In genomic region chr15:41501191-41501917, GRCh38 we compare ENCODE assay signal across 8 cellular contexts. TPM values are rescaled to one million over a fixed set of nuclear protein-coding genes. Genes with fewer than 3 reads are reported as not detected.
DNase-seq lines count a peak whose midpoint lies in the region; ATAC-seq and TF ChIP-seq lines count a peak whose summit lies in the region.

No MANE protein-coding gene starts in this region.

- H3K27ac Mint-ChIP-seq in CD4-positive, alpha-beta memory T cell, result peak overlapping the region in 4 of 7 donors; percentile 35 to 57 (median 45)
- H3K27ac Mint-ChIP-seq in chondrocyte (ENCODE audit: unreplicated experiment) (no peak overlapping the region), naive B cell (peak overlapping the region in 2 of 6 donors; percentile 33 to 54)

- ATAC-seq in naive B cell (ENCODE audit: low read depth in 2 of 2) (peak; percentile 48 to 49), HG03469 (IDR thresholded peaks at IDR 0.05; ENCODE audit: unreplicated experiment) (no peak)

- H3K4me1 ChIP-seq in CD4-positive, alpha-beta memory T cell (ENCODE audit: insufficient read depth, low read length), result peaks cover 19% of the 10 kb centered on the region

- H3K4me1 Mint-ChIP-seq in CD4-positive, alpha-beta memory T cell, result peaks cover 5 to 34% (median 10%) of the 10 kb centered on the region in 4 donors
- H3K4me1 Mint-ChIP-seq in chondrocyte (ENCODE audit: low read depth) (peaks cover 16% of the 10 kb centered on the region), naive B cell (peaks cover 30 to 41% (median 30%) of the 10 kb centered on the region in 3 donors)

- CTCF ChIA-PET in CD4-positive, alpha-beta memory T cell (lab: Charles Lee; ENCODE audit: partially characterized antibody), result no interaction called here

- no peak overlapping the region for H3K27ac ChIP-seq in CD4-positive, alpha-beta memory T cell (ENCODE audit: low read depth, low read length)

- peaks cover 9% of the 10 kb centered on the region for H3K27me3 ChIP-seq in CD4-positive, alpha-beta memory T cell (ENCODE audit: insufficient read depth, low read length)

- no peaks in the 10 kb centered on the region for H3K9me3 ChIP-seq in CD4-positive, alpha-beta memory T cell (ENCODE audit: control insufficient read depth in 1 of 2, low read length in 2 of 2)

- intact Hi-C loops in CD4-positive, alpha-beta memory T cell (cut with micrococcal nuclease), result loop anchor here (5.0 kb wide), 2 partner anchors 41 to 56 kb away; partner anchors contain the start of genes RPAP1 and TYRO3

- TF ChIP-seq CTCF in chondrocyte (IDR thresholded peaks at IDR 0.05), result no peak

- peaks cover 18 to 29% of the 10 kb centered on the region in 2 donors for H3K27me3 Mint-ChIP-seq in CD4-positive, alpha-beta memory T cell
- H3K27me3 Mint-ChIP-seq in chondrocyte (ENCODE audit: low read depth) (peaks cover 64% of the 10 kb centered on the region), naive B cell (peaks cover 39 to 76% (median 39%) of the 10 kb centered on the region in 3 donors)

- H3K4me3 ChIP-seq in CD4-positive, alpha-beta memory T cell (ENCODE audit: low read length in 2 of 2), result peak overlapping the region in 1 of 2 donors; percentile 50

- peak in 3 of 5 donors; percentile 37 to 65 (median 39) for DNase-seq in CD4-positive, alpha-beta memory T cell
- DNase-seq in NCI-H524 (lab: John Stamatoyannopoulos, UW) (peak; percentile 16 to 61), chondrocyte (ENCODE audit: low spot score) (no peak), naive B cell (no peak), cerebellar nuclear complex (lab: John Stamatoyannopoulos, UW) (no peak), DMS153 treated with DMSO at 0.1 percent for 48 hours (lab: John Stamatoyannopoulos, UW; ENCODE audit: unreplicated experiment) (no peak), NOMO-1 treated with dmso at 0.1 percent for 144 hours (lab: John Stamatoyannopoulos, UW; ENCODE audit: unreplicated experiment) (no peak)

- POLR2A ChIA-PET in CD4-positive, alpha-beta memory T cell (lab: Charles Lee; ENCODE audit: partially characterized antibody), result interaction anchor here (0.6 to 1.8 kb wide), 6 partner anchors 8 to 444 kb away, joined by 3 to 8 read pairs (median 4); partner anchors contain the start of genes ITPKA and MGA

- no peaks in the 10 kb centered on the region for H3K9me3 Mint-ChIP-seq in CD4-positive, alpha-beta memory T cell
- H3K9me3 Mint-ChIP-seq in chondrocyte (ENCODE audit: low read depth), result no peaks in the 10 kb centered on the region
- no peaks in the 10 kb centered on the region for H3K9me3 Mint-ChIP-seq in naive B cell

- H3K36me3 Mint-ChIP-seq in CD4-positive, alpha-beta memory T cell, result no peaks in the 10 kb centered on the region
- H3K36me3 Mint-ChIP-seq in chondrocyte (ENCODE audit: low read depth), result peaks cover 1% of the 10 kb centered on the region
- H3K36me3 Mint-ChIP-seq in naive B cell, result no peaks in the 10 kb centered on the region

- no peaks in the 10 kb centered on the region for H3K36me3 ChIP-seq in CD4-positive, alpha-beta memory T cell (ENCODE audit: insufficient read depth, low read length)

- H3K4me3 Mint-ChIP-seq in CD4-positive, alpha-beta memory T cell, result peak overlapping the region; percentile 73 to 84 (median 78)
- H3K4me3 Mint-ChIP-seq in chondrocyte (ENCODE audit: unreplicated experiment), result peak overlapping the region; percentile 59
- peak overlapping the region; percentile 78 to 88 (median 82) for H3K4me3 Mint-ChIP-seq in naive B cell

RNA-seq across cellular contexts. Expression of gene ITPKA, which starts 7.7 kb away (rescaled TPM):
- under 1 TPM in 1 of 2 experiments, not detected in 1; 0.36 TPM for total RNA-seq in CD4-positive, alpha-beta memory T cell
- under 1 TPM; 0.23 to 0.46 TPM for polyA plus RNA-seq in CD4-positive, alpha-beta memory T cell
- 0.32 to 0.36 TPM in 2 of 3 replicates, not detected in the other for total RNA-seq in chondrocyte
- polyA plus RNA-seq in naive B cell (ENCODE audit: low read depth in 6 of 6), result not detected

RNA-seq across cellular contexts. Expression of gene LTK, which starts 12.3 kb away (rescaled TPM):
- total RNA-seq in CD4-positive, alpha-beta memory T cell, result 1 to 10 TPM; 3.7 to 3.8 TPM
- polyA plus RNA-seq in CD4-positive, alpha-beta memory T cell, result 1 to 10 TPM; 1.9 to 5.1 TPM
- total RNA-seq in chondrocyte, result 0.73 to 1.4 TPM (median 1.0 TPM) in 3 replicates
- under 1 TPM in 1 of 6 donors, not detected in 5; 0.35 TPM for polyA plus RNA-seq in naive B cell (ENCODE audit: low read depth in 6 of 6)

RNA-seq across cellular contexts. Expression of gene RPAP1, which starts 42.7 kb away (rescaled TPM):
- total RNA-seq in CD4-positive, alpha-beta memory T cell, result 10 to 100 TPM; 50.6 to 52.2 TPM
- polyA plus RNA-seq in CD4-positive, alpha-beta memory T cell, result 10 to 100 TPM in 1 of 2 donors, 1 to 10 TPM in 1; 5.5 to 18.2 TPM
- 25.5 to 38.1 TPM (median 29.9 TPM) in 3 replicates for total RNA-seq in chondrocyte
- polyA plus RNA-seq in naive B cell (ENCODE audit: low read depth in 6 of 6), result 10 to 100 TPM in 4 of 6 donors, 1 to 10 TPM in 2; 6.9 to 18.0 (median 11.4) TPM

RNA-seq across cellular contexts. Expression of gene TYRO3, which starts 57.7 kb away (rescaled TPM):
- total RNA-seq in CD4-positive, alpha-beta memory T cell, result under 1 TPM; 0.17 to 0.36 TPM
- under 1 TPM in 1 of 2 donors, not detected in 1; 0.11 TPM for polyA plus RNA-seq in CD4-positive, alpha-beta memory T cell
- 11.8 to 20.3 TPM (median 16.4 TPM) in 3 replicates for total RNA-seq in chondrocyte
- not detected for polyA plus RNA-seq in naive B cell (ENCODE audit: low read depth in 6 of 6)

Comparison
In these comparisons a context has a peak if more than half of its experiments do, and no peak if none do; other contexts are left out.
1. DNase-seq: peak in CD4-positive, alpha-beta memory T cell (3 of 5) and NCI-H524 (2 of 2); none in chondrocyte (single experiment), naive B cell (single experiment), cerebellar nuclear complex (0 of 2), DMS153 treated with DMSO at 0.1 percent for 48 hours (single experiment) and NOMO-1 treated with dmso at 0.1 percent for 144 hours (single experiment).
2. Peak in every context shown above with its lines, with median percentiles within 50 percentile points of each other: H3K4me3 Mint-ChIP-seq.